Comparison of ENCODE assay signal across 24 cellular contexts in genomic region chr1:22491995-22492726, GRCh38.
"Had no signal": no experiment of that assay in that cellular context is flagged by ENCODE, and none has a peak within 500 bp of the region (broad histone marks: within the 10 kb centered on the region; RNA-seq: fewer than 3 reads in every experiment).

No MANE protein-coding gene starts in this region.

- H3K4me1 ChIP-seq: testis had no signal

- H3K27ac ChIP-seq: body of pancreas, esophagus muscularis mucosa, right lobe of liver, SK-N-MC, testis had no signal

- H3K4me3 Mint-ChIP-seq: activated CD4-positive, alpha-beta memory T cell treated with anti-CD3 and anti-CD28 coated beads, Interleukin-2, amount 10 ng/mL, durations not matched to agents 7 days and 5 days; activated CD4-positive, alpha-beta T cell treated with anti-CD3 and anti-CD28 coated beads for 36 hours; activated CD8-positive, alpha-beta memory T cell treated with anti-CD3 and anti-CD28 coated beads, Interleukin-2, amount 10 ng/mL, durations not matched to agents 7 days and 5 days; activated naive CD8-positive, alpha-beta T cell treated with anti-CD3 and anti-CD28 coated beads, Interleukin-2, amount 10 ng/mL, durations not matched to agents 7 days and 5 days; activated T-helper 17 cell treated with anti-CD3 and anti-CD28 coated beads, Interleukin-2, amount 50 U/mL, for 72 hours; immature natural killer cell; nephron; stimulated activated memory B cell treated with anti-CD40 and anti-IgM and Interleukin-4, amounts not matched to agents 10 μg/mL and 1 μg/mL and 100 μg/mL, for 72 hours; type B pancreatic cell; WTC11 had no signal

- H3K9me3 ChIP-seq: body of pancreas, esophagus muscularis mucosa, right lobe of liver, testis had no signal

- H3K4me1 Mint-ChIP-seq: activated CD4-positive, alpha-beta memory T cell treated with anti-CD3 and anti-CD28 coated beads, Interleukin-2, amount 10 ng/mL, durations not matched to agents 7 days and 5 days; activated CD4-positive, alpha-beta T cell treated with anti-CD3 and anti-CD28 coated beads for 36 hours; activated CD8-positive, alpha-beta memory T cell treated with anti-CD3 and anti-CD28 coated beads, Interleukin-2, amount 10 ng/mL, durations not matched to agents 7 days and 5 days; activated naive CD8-positive, alpha-beta T cell treated with anti-CD3 and anti-CD28 coated beads, Interleukin-2, amount 10 ng/mL, durations not matched to agents 7 days and 5 days; activated T-helper 17 cell treated with anti-CD3 and anti-CD28 coated beads, Interleukin-2, amount 50 U/mL, for 72 hours had no signal

- FAIRE-seq: TTC549 had no signal

- H3K4me3 ChIP-seq: body of pancreas, esophagus muscularis mucosa, right lobe of liver, SK-N-MC, smooth muscle cell, testis had no signal

- ATAC-seq: activated CD4-positive, alpha-beta T cell treated with anti-CD3 and anti-CD28 coated beads for 36 hours; activated CD8-positive, alpha-beta memory T cell treated with anti-CD3 and anti-CD28 coated beads, Interleukin-2, amount 10 ng/mL, durations not matched to agents 7 days and 5 days; activated T-helper 17 cell treated with anti-CD3 and anti-CD28 coated beads, Interleukin-2, amount 50 U/mL, for 72 hours; body of pancreas; stimulated activated memory B cell treated with anti-CD40 and anti-IgM and Interleukin-4, amounts not matched to agents 10 μg/mL and 1 μg/mL and 100 μg/mL, for 72 hours; WTC11 had no signal

- DNase-seq: activated CD4-positive, alpha-beta memory T cell treated with anti-CD3 and anti-CD28 coated beads, Interleukin-2, amount 10 ng/mL, durations not matched to agents 7 days and 5 days; activated CD4-positive, alpha-beta T cell treated with anti-CD3 and anti-CD28 coated beads for 36 hours; activated CD8-positive, alpha-beta memory T cell treated with anti-CD3 and anti-CD28 coated beads, Interleukin-2, amount 10 ng/mL, durations not matched to agents 7 days and 5 days; activated naive CD4-positive, alpha-beta T cell; activated naive CD8-positive, alpha-beta T cell treated with anti-CD3 and anti-CD28 coated beads, Interleukin-2, amount 10 ng/mL, durations not matched to agents 7 days and 5 days; activated T-cell treated with anti-CD3 and anti-CD28 coated beads, Interleukin-2, amount 50 U/mL, for 1 hour; body of pancreas; caudate nucleus; immature natural killer cell; kidney glomerular epithelial cell; midbrain; right lobe of liver; stimulated activated CD4-positive, alpha-beta T cell treated with anti-CD3 and anti-CD28 coated beads, Interleukin-4, amount 100 ng/mL, for 4 hours; testis had no signal

- H3K27ac Mint-ChIP-seq: activated CD4-positive, alpha-beta memory T cell treated with anti-CD3 and anti-CD28 coated beads, Interleukin-2, amount 10 ng/mL, durations not matched to agents 7 days and 5 days; activated CD4-positive, alpha-beta T cell treated with anti-CD3 and anti-CD28 coated beads for 36 hours; activated CD8-positive, alpha-beta memory T cell treated with anti-CD3 and anti-CD28 coated beads, Interleukin-2, amount 10 ng/mL, durations not matched to agents 7 days and 5 days; activated naive CD8-positive, alpha-beta T cell treated with anti-CD3 and anti-CD28 coated beads, Interleukin-2, amount 10 ng/mL, durations not matched to agents 7 days and 5 days; activated T-helper 17 cell treated with anti-CD3 and anti-CD28 coated beads, Interleukin-2, amount 50 U/mL, for 72 hours; immature natural killer cell; progenitor cell of endocrine pancreas; stimulated activated memory B cell treated with anti-CD40 and anti-IgM and Interleukin-4, amounts not matched to agents 10 μg/mL and 1 μg/mL and 100 μg/mL, for 72 hours; type B pancreatic cell; WTC11 had no signal

- H3K27me3 ChIP-seq: body of pancreas, esophagus muscularis mucosa, right lobe of liver, testis had no signal

- H3K27me3 Mint-ChIP-seq: activated CD4-positive, alpha-beta memory T cell treated with anti-CD3 and anti-CD28 coated beads, Interleukin-2, amount 10 ng/mL, durations not matched to agents 7 days and 5 days; activated CD4-positive, alpha-beta T cell treated with anti-CD3 and anti-CD28 coated beads for 36 hours; activated CD8-positive, alpha-beta memory T cell treated with anti-CD3 and anti-CD28 coated beads, Interleukin-2, amount 10 ng/mL, durations not matched to agents 7 days and 5 days; activated naive CD8-positive, alpha-beta T cell treated with anti-CD3 and anti-CD28 coated beads, Interleukin-2, amount 10 ng/mL, durations not matched to agents 7 days and 5 days; activated T-helper 17 cell treated with anti-CD3 and anti-CD28 coated beads, Interleukin-2, amount 50 U/mL, for 72 hours; progenitor cell of endocrine pancreas; stimulated activated memory B cell treated with anti-CD40 and anti-IgM and Interleukin-4, amounts not matched to agents 10 μg/mL and 1 μg/mL and 100 μg/mL, for 72 hours; type B pancreatic cell had no signal

- H3K9me3 Mint-ChIP-seq: activated CD4-positive, alpha-beta memory T cell treated with anti-CD3 and anti-CD28 coated beads, Interleukin-2, amount 10 ng/mL, durations not matched to agents 7 days and 5 days; activated naive CD8-positive, alpha-beta T cell treated with anti-CD3 and anti-CD28 coated beads, Interleukin-2, amount 10 ng/mL, durations not matched to agents 7 days and 5 days; activated T-helper 17 cell treated with anti-CD3 and anti-CD28 coated beads, Interleukin-2, amount 50 U/mL, for 72 hours; immature natural killer cell; nephron; stimulated activated memory B cell treated with anti-CD40 and anti-IgM and Interleukin-4, amounts not matched to agents 10 μg/mL and 1 μg/mL and 100 μg/mL, for 72 hours; type B pancreatic cell; WTC11 had no signal
